ENCODE assay signal across 15 cellular contexts in genomic region chr19:19751846-19752245, GRCh38. TPM values are rescaled to one million over a fixed set of nuclear protein-coding genes. Genes with fewer than 3 reads are reported as not detected.
A peak's percentile ranks its signal among the peaks of the same experiment; 100 is the strongest.
DNase-seq lines count a peak whose midpoint lies in the region; ATAC-seq lines count a peak whose summit lies in the region.
"Had no signal": no experiment of that assay in that cellular context is flagged by ENCODE, and none has a peak within 500 bp of the region (broad histone marks: within the 10 kb centered on the region; RNA-seq: fewer than 3 reads in every experiment).

No MANE protein-coding gene starts in this region.

- H3K9me3 Mint-ChIP-seq in activated CD4-positive, alpha-beta T cell treated with anti-CD3 and anti-CD28 coated beads, Interleukin-2, amount 10 ng/mL, durations not matched to agents 24 days and 14 days, result peaks cover 7% of the 10 kb centered on the region
- H3K9me3 Mint-ChIP-seq: CD8-positive, alpha-beta memory T cell had no signal

- H3K23ac ChIP-seq in neuronal stem cell (ENCODE audit: low read depth, low read length, poor library complexity), result peak overlapping the region; percentile 90

- no peaks in the 10 kb centered on the region for H3K36me3 ChIP-seq in neuronal stem cell (replicated peaks in 1 of 2; ENCODE audit: control insufficient read depth in 2 of 2, insufficient read depth in 2 of 2, low read length in 2 of 2)
- H3K36me3 ChIP-seq: BLaER1, HAP-1 had no signal

- ATAC-seq in GM19324 (IDR thresholded peaks at IDR 0.05; ENCODE audit: low FRiP score, unreplicated experiment), result no peak

- H3K36me3 Mint-ChIP-seq in activated CD4-positive, alpha-beta T cell treated with anti-CD3 and anti-CD28 coated beads, Interleukin-2, amount 10 ng/mL, durations not matched to agents 24 days and 14 days (ENCODE audit: low read depth), result peaks cover under 1% of the 10 kb centered on the region
- H3K36me3 Mint-ChIP-seq: CD8-positive, alpha-beta memory T cell had no signal

- peak overlapping the region; percentile 51 for H3K27ac Mint-ChIP-seq in activated CD4-positive, alpha-beta T cell treated with anti-CD3 and anti-CD28 coated beads, Interleukin-2, amount 10 ng/mL, durations not matched to agents 24 days and 14 days

- no peak overlapping the region for H2BK120ac ChIP-seq in neuronal stem cell (ENCODE audit: low read depth, low read length)

- DNase-seq in activated CD4-positive, alpha-beta T cell treated with anti-CD3 and anti-CD28 coated beads, Interleukin-2, amount 10 ng/mL, durations not matched to agents 24 days and 14 days, result no peak
- DNase-seq in activated CD4-positive, alpha-beta T cell treated with anti-CD3 and anti-CD28 coated beads for 1 hour, result no peak
- DNase-seq in islet precursor cell, result peak; percentile 45
- no peak for DNase-seq in neuronal stem cell (ENCODE audit: low spot score)
- no peak for DNase-seq in HuH-7 (ENCODE audit: low spot score)
- DNase-seq in NCI-H2029 (lab: John Stamatoyannopoulos, UW), result no peak
- no peak for DNase-seq in NCI-H2196 (lab: John Stamatoyannopoulos, UW; ENCODE audit: unreplicated experiment)
- DNase-seq: AML-193; Caco-2; CD8-positive, alpha-beta memory T cell; GF-D8 had no signal

- H3K4me3 Mint-ChIP-seq in activated CD4-positive, alpha-beta T cell treated with anti-CD3 and anti-CD28 coated beads, Interleukin-2, amount 10 ng/mL, durations not matched to agents 24 days and 14 days, result no peak overlapping the region

- peaks cover 1% of the 10 kb centered on the region for H3K79me1 ChIP-seq in neuronal stem cell (ENCODE audit: low read depth, low read length)

- no peak overlapping the region for H2AFZ ChIP-seq in neuronal stem cell (ENCODE audit: low read length)

- no peaks in the 10 kb centered on the region for H3K4me1 Mint-ChIP-seq in activated CD4-positive, alpha-beta T cell treated with anti-CD3 and anti-CD28 coated beads, Interleukin-2, amount 10 ng/mL, durations not matched to agents 24 days and 14 days
- H3K4me1 Mint-ChIP-seq: CD8-positive, alpha-beta memory T cell had no signal

- no peaks in the 10 kb centered on the region for H3K4me1 ChIP-seq in neuronal stem cell (ENCODE audit: control insufficient read depth in 2 of 2, insufficient read depth in 1 of 2, low read depth in 1 of 2, low read length in 2 of 2)
- H3K4me1 ChIP-seq: BLaER1, Caco-2, HAP-1 had no signal

- no peak overlapping the region for H3K4ac ChIP-seq in neuronal stem cell (ENCODE audit: low read length)

- H4K8ac ChIP-seq in neuronal stem cell (ENCODE audit: low read depth, low read length), result no peak overlapping the region

- H4K91ac ChIP-seq in neuronal stem cell (ENCODE audit: low read depth, low read length, poor library complexity), result no peak overlapping the region

- no peak overlapping the region for H3K4me3 ChIP-seq in neuronal stem cell (ENCODE audit: low read length in 2 of 2)
- H3K4me3 ChIP-seq: BLaER1, HAP-1 had no signal

- H3K27me3 ChIP-seq in neuronal stem cell (ENCODE audit: control insufficient read depth in 3 of 3, insufficient read depth in 3 of 3, low read depth in 1 of 3, low read length in 3 of 3), result peaks cover 0 to 2% (median 0%) of the 10 kb centered on the region in 3 experiments
- H3K27me3 ChIP-seq: BLaER1 had no signal

- peak overlapping the region; percentile 99 for H3K14ac ChIP-seq in neuronal stem cell (ENCODE audit: low read length)

- no peaks in the 10 kb centered on the region for H3K27me3 Mint-ChIP-seq in activated CD4-positive, alpha-beta T cell treated with anti-CD3 and anti-CD28 coated beads, Interleukin-2, amount 10 ng/mL, durations not matched to agents 24 days and 14 days
- H3K27me3 Mint-ChIP-seq: CD8-positive, alpha-beta memory T cell had no signal

- H3K9ac ChIP-seq in neuronal stem cell (ENCODE audit: low read depth, low read length, poor library complexity), result no peak overlapping the region
- H3K9ac ChIP-seq: BLaER1 had no signal

- H2BK12ac ChIP-seq in neuronal stem cell (ENCODE audit: low read length), result no peak overlapping the region

- peaks cover 5 to 14% of the 10 kb centered on the region in 2 donors for H3K9me3 ChIP-seq in neuronal stem cell (replicated peaks in 1 of 2; ENCODE audit: control insufficient read depth in 2 of 2, insufficient read depth in 1 of 2, low read depth in 1 of 2, low read length in 2 of 2)

- H2BK15ac ChIP-seq in neuronal stem cell (ENCODE audit: low read length), result no peak overlapping the region

- no CpG with 5 or more reads among the region's 12 CpGs for WGBS in neuronal stem cell (ENCODE audit: extremely low coverage in 2 of 2, insufficient read length in 2 of 2, insufficient replicate concordance in 1 of 2), 2 donors

- peak overlapping the region; percentile 89 for H2BK5ac ChIP-seq in neuronal stem cell (ENCODE audit: low read length)

- H3K27ac ChIP-seq in neuronal stem cell (replicated peaks; ENCODE audit: low read length), result no peak overlapping the region
- H3K27ac ChIP-seq: 22Rv1, BLaER1 had no signal

- H3K4me2 ChIP-seq in neuronal stem cell (ENCODE audit: insufficient read depth, low read length, poor library complexity, severe bottlenecking), result no peak overlapping the region
- H3K4me2 ChIP-seq: BLaER1 had no signal

- intact Hi-C loops in activated CD4-positive, alpha-beta T cell treated with anti-CD3 and anti-CD28 coated beads, Interleukin-2, amount 10 ng/mL, durations not matched to agents 24 days and 14 days (cut with micrococcal nuclease), result no loop called here

- H2AK5ac ChIP-seq in neuronal stem cell (ENCODE audit: low read depth, low read length), result peak overlapping the region; percentile 37

- H3K18ac ChIP-seq in neuronal stem cell (ENCODE audit: low read length), result peak overlapping the region; percentile 48

RNA-seq across cellular contexts. Expression of gene ZNF14, which starts 18.9 kb away (rescaled TPM):
- total RNA-seq in activated CD4-positive, alpha-beta T cell treated with anti-CD3 and anti-CD28 coated beads, Interleukin-2, amount 10 ng/mL, durations not matched to agents 24 days and 14 days, result 4.7 and 4.8 TPM in 2 replicates
- polyA plus RNA-seq in neuronal stem cell (2013, experiment 1 of 2), result 5.3 TPM
- 5.5 TPM for polyA plus RNA-seq in neuronal stem cell (2013, experiment 2 of 2)
